In the genomic region with DNA sequence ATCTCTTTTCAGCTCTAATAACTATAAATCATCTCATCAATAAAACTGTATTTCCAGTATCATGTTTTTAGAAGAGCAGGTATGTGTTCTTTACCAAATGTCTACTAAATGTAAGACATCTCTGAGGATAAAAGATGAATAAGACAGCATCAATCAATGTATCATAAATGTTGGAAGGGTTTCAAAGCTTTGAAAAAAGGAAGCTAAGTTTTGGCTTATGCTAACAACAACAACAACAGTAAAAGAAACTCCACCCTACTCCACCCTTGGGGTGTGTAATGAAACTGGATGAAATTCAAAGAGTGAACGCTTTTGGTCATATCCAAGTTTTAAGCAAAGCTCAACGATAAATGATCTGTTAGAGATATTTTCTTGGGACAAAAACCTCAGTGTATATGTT, we compare ENCODE assay signal across 18 cellular contexts. TPM values are rescaled to one million over a fixed set of nuclear protein-coding genes. Genes with fewer than 3 reads are reported as not detected.
DNase-seq lines count a peak whose midpoint lies in the region; FAIRE-seq and TF ChIP-seq lines count a peak whose summit lies in the region.
"Had no signal": no experiment of that assay in that cellular context is flagged by ENCODE, and none has a peak within 500 bp of the region (broad histone marks: within the 10 kb centered on the region; RNA-seq: fewer than 3 reads in every experiment).

No MANE protein-coding gene starts in this region.

- H3K27ac Mint-ChIP-seq in MCF 10A (ENCODE audit: low read depth, unreplicated experiment): no peak overlapping the region
- H3K27ac Mint-ChIP-seq: CD14-positive monocyte; CD8-positive, alpha-beta memory T cell had no signal

- peaks cover 25% of the 10 kb centered on the region for H3K4me1 Mint-ChIP-seq in MCF 10A (ENCODE audit: insufficient read depth, unreplicated experiment)

- H3K4me3 ChIP-seq in breast epithelium (no peak overlapping the region), SK-N-MC (no peak overlapping the region), keratinocyte (ENCODE audit: control insufficient read depth in 2 of 3, extremely low read depth in 1 of 3, insufficient read depth in 2 of 3, low read depth in 1 of 3, low read length in 3 of 3) (no peak overlapping the region)
- H3K4me3 ChIP-seq: HAP-1 had no signal

- peak overlapping the region; percentile 54 for H3K4me2 ChIP-seq in keratinocyte (ENCODE audit: control insufficient read depth, extremely low read depth, insufficient read depth, low read depth, low read length)

- no peak for TF ChIP-seq POLR2A in breast epithelium (IDR thresholded peaks at IDR 0.05)

- H3K36me3 ChIP-seq in breast epithelium (no peaks in the 10 kb centered on the region), SK-N-MC (ENCODE audit: insufficient read depth, low read length) (peaks cover 53% of the 10 kb centered on the region), keratinocyte (ENCODE audit: control insufficient read depth in 2 of 2, extremely low read depth in 1 of 2, insufficient read depth in 2 of 2, low read length in 2 of 2) (peaks cover 0 to 8% of the 10 kb centered on the region in 2 experiments)
- H3K36me3 ChIP-seq: HAP-1 had no signal

- no peak for TF ChIP-seq CTCF in MCF 10A (IDR thresholded peaks at IDR 0.05; ENCODE audit: unreplicated experiment)
- no peak for TF ChIP-seq CTCF in breast epithelium (IDR thresholded peaks at IDR 0.05)
- no peak for TF ChIP-seq CTCF in keratinocyte (optimal IDR thresholded peaks at IDR 0.05 in 1 of 3, IDR thresholded peaks at IDR 0.05 in 1 of 3, conservative IDR thresholded peaks at IDR 0.05 in 1 of 3; ENCODE audit: extremely low read depth in 1 of 3, insufficient read depth in 2 of 3, low read length in 3 of 3)

- no peaks in the 10 kb centered on the region for H3K9me3 ChIP-seq in breast epithelium
- no peaks in the 10 kb centered on the region; the same call in 1 of the 2 replicates for H3K9me3 ChIP-seq in SK-N-MC (ENCODE audit: low read depth, low read length)
- H3K9me3 ChIP-seq in keratinocyte (ENCODE audit: control insufficient read depth, low read depth, low read length): no peaks in the 10 kb centered on the region
- H3K9me3 ChIP-seq: Caco-2, HAP-1 had no signal

- H4K20me1 ChIP-seq in keratinocyte (ENCODE audit: control insufficient read depth, extremely low read depth, insufficient read depth, low read length): no peaks in the 10 kb centered on the region

- no peak overlapping the region for H3K4me3 Mint-ChIP-seq in MCF 10A (ENCODE audit: unreplicated experiment)
- H3K4me3 Mint-ChIP-seq: CD14-positive monocyte; CD8-positive, alpha-beta memory T cell had no signal

- no peaks in the 10 kb centered on the region for H3K27me3 Mint-ChIP-seq in MCF 10A (ENCODE audit: insufficient read depth, unreplicated experiment)
- H3K27me3 Mint-ChIP-seq: CD8-positive, alpha-beta memory T cell had no signal

- no peak overlapping the region for H2AFZ ChIP-seq in keratinocyte (ENCODE audit: control insufficient read depth, low read length)

- DNase-seq in MCF 10A (ENCODE audit: unreplicated experiment) (peak; percentile 31), breast epithelium (ENCODE audit: low spot score in 2 of 2) (no peak), HEK293T (ENCODE audit: extremely low spot score) (no peak), SK-N-MC (ENCODE audit: low read depth, low spot score) (no peak), keratinocyte (ENCODE audit: low read depth, low spot score) (no peak), GDM1 (lab: John Stamatoyannopoulos, UW) (no peak)
- DNase-seq in activated effector memory CD4-positive, alpha-beta T cell treated with Interleukin-2 at 50 U/mL for 16 hours: no peak
- DNase-seq in activated CD4-positive, CD25-positive, alpha-beta regulatory T cell treated with anti-CD3 and anti-CD28 coated beads, Interleukin-2, amount 50 U/mL, for 72 hours: no peak
- DNase-seq: Caco-2; CD8-positive, alpha-beta memory T cell; DMS53; GOT3 had no signal

- intact Hi-C loops in MCF 10A (cut with micrococcal nuclease) (no loop called here), breast epithelium (cut with DNase I; ENCODE audit: low total_unique reads) (no loop called here)

- H3K27me3 ChIP-seq in breast epithelium: no peaks in the 10 kb centered on the region
- H3K27me3 ChIP-seq in keratinocyte (ENCODE audit: control insufficient read depth, extremely low read depth, insufficient read depth, low read length): no peaks in the 10 kb centered on the region

- H3K36me3 Mint-ChIP-seq in MCF 10A (ENCODE audit: insufficient read depth, unreplicated experiment): peaks cover 5% of the 10 kb centered on the region

- no peaks in the 10 kb centered on the region for H3K4me1 ChIP-seq in breast epithelium
- peaks cover 29% of the 10 kb centered on the region for H3K4me1 ChIP-seq in keratinocyte (ENCODE audit: control insufficient read depth, extremely low read depth, insufficient read depth, low read length)

- no TSS peak for BruUV-seq in MCF 10A (replicated peaks; lab: Mats Ljungman, UMichigan)

- H3K27ac ChIP-seq in breast epithelium (no peak overlapping the region), SK-N-MC (peak overlapping the region; percentile 44), keratinocyte (ENCODE audit: control insufficient read depth, insufficient read depth, low read length) (peak overlapping the region; percentile 57)
- H3K27ac ChIP-seq: 22Rv1 had no signal

- POLR2A ChIA-PET in MCF 10A (lab: Yijun Ruan, JAX) (interaction anchor here (0.6 to 9.7 kb wide), 2 partner anchors 8 to 15 kb away, joined by 3 to 104 read pairs; a partner anchor contains a TSS), HEK293T (lab: Yijun Ruan, JAX) (no interaction called here)

- FAIRE-seq in keratinocyte (lab: Jason Lieb, UNC): no peak
- FAIRE-seq: GM18507, HepG2, HTR-8/SVneo had no signal

- no peak overlapping the region for H3K9ac ChIP-seq in SK-N-MC (ENCODE audit: insufficient read length)
- no peak overlapping the region for H3K9ac ChIP-seq in keratinocyte (ENCODE audit: control insufficient read depth, extremely low read depth, insufficient read depth, low read length)

- peaks cover 69% of the 10 kb centered on the region for H3K79me2 ChIP-seq in keratinocyte (ENCODE audit: control insufficient read depth, insufficient read depth, low read length)

- dilution Hi-C loops in keratinocyte (cut with MboI; ENCODE audit: extremely low pct_ligation_motif_present, low sequenced_read_pairs): no loop called here

- H3K9me3 Mint-ChIP-seq in MCF 10A (ENCODE audit: unreplicated experiment): no peaks in the 10 kb centered on the region
- H3K9me3 Mint-ChIP-seq: CD8-positive, alpha-beta memory T cell had no signal

- H3K9me1 ChIP-seq in keratinocyte (ENCODE audit: control insufficient read depth, extremely low read depth, insufficient read depth, low read length): no peaks in the 10 kb centered on the region

- CTCF ChIA-PET in MCF 10A (lab: Yijun Ruan, JAX): interaction anchor here (0.8 to 1.2 kb wide), 3 partner anchors 14 to 571 kb away, joined by 3 to 4 read pairs (median 3); no protein-coding TSS in a partner anchor
- CTCF ChIA-PET in HEK293T (lab: Yijun Ruan, JAX): no interaction called here

TF ChIP-seq in HEK293T, 16 proteins besides CTCF, POLR2A, EP300 and RAD21:
- TF ChIP-seq SUZ12 (IDR thresholded peaks at IDR 0.05) (no peak), SP1 (IDR thresholded peaks at IDR 0.05) (no peak)
- TF ChIP-seq, protein P1, sequence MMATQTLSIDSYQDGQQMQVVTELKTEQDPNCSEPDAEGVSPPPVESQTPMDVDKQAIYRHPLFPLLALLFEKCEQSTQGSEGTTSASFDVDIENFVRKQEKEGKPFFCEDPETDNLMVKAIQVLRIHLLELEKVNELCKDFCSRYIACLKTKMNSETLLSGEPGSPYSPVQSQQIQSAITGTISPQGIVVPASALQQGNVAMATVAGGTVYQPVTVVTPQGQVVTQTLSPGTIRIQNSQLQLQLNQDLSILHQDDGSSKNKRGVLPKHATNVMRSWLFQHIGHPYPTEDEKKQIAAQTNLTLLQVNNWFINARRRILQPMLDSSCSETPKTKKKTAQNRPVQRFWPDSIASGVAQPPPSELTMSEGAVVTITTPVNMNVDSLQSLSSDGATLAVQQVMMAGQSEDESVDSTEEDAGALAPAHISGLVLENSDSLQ (IDR thresholded peaks at IDR 0.05): peak; percentile 41; the same call in 1 of the 2 replicates
TF ChIP-seq in HEK293T: peak in this region for 1.

RNA-seq across cellular contexts. Expression of a gene that starts 17.1 kb away (rescaled TPM):
- 22.0 and 23.9 TPM in 2 replicates for total RNA-seq in MCF 10A (2022)
- total RNA-seq in breast epithelium: 10 to 100 TPM; 46.5 to 57.4 (median 56.2) TPM
- 17.6 to 25.4 TPM (median 19.9 TPM) in 3 replicates for polyA plus RNA-seq in keratinocyte
- polyA plus RNA-seq in keratinocyte (2011; ENCODE audit: low read depth): 6.0 TPM
- polyA plus RNA-seq in keratinocyte (2011; cell fraction: cytosol; rRNA removed): 12.5 and 21.0 TPM in 2 replicates
- 21.9 and 22.6 TPM in 2 replicates for polyA plus RNA-seq in keratinocyte (2011; cell fraction: nucleus; rRNA removed)
- polyA plus RNA-seq in keratinocyte (2012; ENCODE audit: low replicate concordance): 8.5 and 15.4 TPM in 2 replicates
- 11.3 to 40.5 TPM (median 27.2 TPM) in 3 replicates for polyA minus RNA-seq in keratinocyte
- polyA minus RNA-seq in keratinocyte (2011; cell fraction: cytosol; rRNA and poly(A)+ RNA removed): 15.7 TPM
- 23.0 and 37.9 TPM in 2 replicates for polyA minus RNA-seq in keratinocyte (2011; cell fraction: nucleus; rRNA and poly(A)+ RNA removed)

RNA-seq across cellular contexts. Expression of a gene that starts 36.9 kb away (rescaled TPM):
- total RNA-seq in MCF 10A (2022) (not detected in 2 replicates), breast epithelium (10 to 100 TPM in 1 of 3 donors, 1 to 10 TPM in 2; 3.7 to 12.5 (median 5.2) TPM)
- polyA plus RNA-seq in keratinocyte: 11.6 to 26.2 TPM (median 11.7 TPM) in 3 replicates
- polyA plus RNA-seq in keratinocyte (2011; ENCODE audit: low read depth): 25.3 TPM
- 13.9 and 25.5 TPM in 2 replicates for polyA plus RNA-seq in keratinocyte (2011; cell fraction: cytosol; rRNA removed)
- polyA plus RNA-seq in keratinocyte (2011; cell fraction: nucleus; rRNA removed): 32.5 and 33.5 TPM in 2 replicates
- 8.1 and 35.4 TPM in 2 replicates for polyA plus RNA-seq in keratinocyte (2012; ENCODE audit: low replicate concordance)
- polyA minus RNA-seq in keratinocyte: 14.4 to 23.7 TPM (median 18.5 TPM) in 3 replicates
- 25.1 TPM for polyA minus RNA-seq in keratinocyte (2011; cell fraction: cytosol; rRNA and poly(A)+ RNA removed)
- 12.8 and 16.4 TPM in 2 replicates for polyA minus RNA-seq in keratinocyte (2011; cell fraction: nucleus; rRNA and poly(A)+ RNA removed)

Comparison
In these comparisons a context has a peak if more than half of its experiments do, and no peak if none do; other contexts are left out.
1. H3K27ac ChIP-seq: peak in SK-N-MC (single experiment) and keratinocyte (single experiment); none in breast epithelium (0 of 2).